26 cellular contexts compared by ENCODE assay signal in the genomic region with DNA sequence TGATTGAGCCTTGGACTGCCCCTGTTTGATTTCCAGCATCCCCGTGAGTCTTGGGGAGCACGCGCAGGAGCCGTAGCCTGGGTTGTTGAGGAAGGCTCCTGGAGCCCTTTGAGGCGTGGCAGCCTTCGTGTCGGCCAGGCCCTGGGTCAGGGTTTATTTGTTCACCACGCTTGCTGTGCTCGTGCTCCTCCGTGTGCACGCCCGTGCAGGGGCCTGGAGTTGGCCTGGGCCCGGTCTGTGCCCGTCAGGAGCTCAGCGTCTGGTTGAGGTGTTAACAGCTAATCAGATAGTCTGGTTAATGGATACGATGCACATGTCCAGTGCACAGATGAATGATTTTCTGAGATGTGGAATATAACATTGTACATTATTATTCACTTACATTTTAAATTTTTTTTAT.
"Had no signal": no experiment of that assay in that cellular context is flagged by ENCODE, and none has a peak within 500 bp of the region (broad histone marks: within the 10 kb centered on the region; RNA-seq: fewer than 3 reads in every experiment).

No MANE protein-coding gene starts in this region.

- H3K4me3 ChIP-seq: colonic mucosa, esophagus squamous epithelium, prostate gland, right atrium auricular region, thoracic aorta, tibial nerve, upper lobe of right lung, uterus had no signal

- H3K4me1 Mint-ChIP-seq: endodermal cell; immature natural killer cell; nephron; stimulated activated effector memory CD8-positive, alpha-beta T cell treated with anti-CD3 and anti-CD28 coated beads, Interleukin-12 subunit alpha, Interleukin-12 subunit beta, amount 100 ng/mL, for 72 hours had no signal

- H3K27me3 ChIP-seq: colonic mucosa, esophagus squamous epithelium, right atrium auricular region, tibial nerve, upper lobe of right lung, uterus had no signal

- H3K36me3 ChIP-seq: uterus had no signal

- H3K4me1 ChIP-seq: colonic mucosa, esophagus squamous epithelium, prostate gland, right atrium auricular region, tibial nerve, upper lobe of right lung, uterus had no signal

- H3K4me3 Mint-ChIP-seq: dendritic cell treated with granulocyte-macrophage colony-stimulating factor and Interleukin-4, amounts not matched to agents 40 ng/mL and 50 ng/mL, for 4 days; endodermal cell; immature natural killer cell; naive thymus-derived CD4-positive, alpha-beta T cell; nephron; stimulated activated effector memory CD8-positive, alpha-beta T cell treated with anti-CD3 and anti-CD28 coated beads, Interleukin-12 subunit alpha, Interleukin-12 subunit beta, amount 100 ng/mL, for 72 hours had no signal

- H3K27ac Mint-ChIP-seq: dendritic cell treated with granulocyte-macrophage colony-stimulating factor and Interleukin-4, amounts not matched to agents 40 ng/mL and 50 ng/mL, for 4 days; endodermal cell; immature natural killer cell; naive thymus-derived CD4-positive, alpha-beta T cell; nephron; stimulated activated effector memory CD8-positive, alpha-beta T cell treated with anti-CD3 and anti-CD28 coated beads, Interleukin-12 subunit alpha, Interleukin-12 subunit beta, amount 100 ng/mL, for 72 hours had no signal

- H3K27ac ChIP-seq: colonic mucosa, esophagus squamous epithelium, prostate gland, right atrium auricular region, thoracic aorta, tibial nerve, upper lobe of right lung, uterus had no signal

- H3K9me3 Mint-ChIP-seq: dendritic cell treated with granulocyte-macrophage colony-stimulating factor and Interleukin-4, amounts not matched to agents 40 ng/mL and 50 ng/mL, for 4 days; endodermal cell; immature natural killer cell; naive thymus-derived CD4-positive, alpha-beta T cell; nephron; stimulated activated effector memory CD8-positive, alpha-beta T cell treated with anti-CD3 and anti-CD28 coated beads, Interleukin-12 subunit alpha, Interleukin-12 subunit beta, amount 100 ng/mL, for 72 hours had no signal

- DNase-seq: colonic mucosa; effector CD8-positive, alpha-beta T cell; endodermal cell; esophagus squamous epithelium; foreskin melanocyte; hypothalamus; immature natural killer cell; islet precursor cell; left ventricle myocardium superior; mesendoderm; midbrain; naive thymus-derived CD4-positive, alpha-beta T cell; nucleus accumbens; stimulated activated CD4-positive, alpha-beta T cell treated with anti-CD3 and anti-CD28 coated beads, Interleukin-2, amount 100 ng/mL, for 24 hours; stimulated activated CD4-positive, alpha-beta T cell treated with anti-CD3 and anti-CD28 coated beads, Interleukin-4, amount 100 ng/mL, for 24 hours; stimulated activated naive CD4-positive, alpha-beta T cell treated with Interleukin-2 at 50 U/mL for 16 hours; upper lobe of right lung; uterus had no signal

- H3K27me3 Mint-ChIP-seq: dendritic cell treated with granulocyte-macrophage colony-stimulating factor and Interleukin-4, amounts not matched to agents 40 ng/mL and 50 ng/mL, for 4 days; naive thymus-derived CD4-positive, alpha-beta T cell had no signal

- H3K9me3 ChIP-seq: colonic mucosa, esophagus squamous epithelium, prostate gland, right atrium auricular region, thoracic aorta, tibial nerve, upper lobe of right lung, uterus had no signal

- ATAC-seq: left ventricle myocardium superior; naive thymus-derived CD4-positive, alpha-beta T cell; sciatic nerve; stimulated activated effector memory CD8-positive, alpha-beta T cell treated with anti-CD3 and anti-CD28 coated beads, Interleukin-12 subunit alpha, Interleukin-12 subunit beta, amount 100 ng/mL, for 72 hours; upper lobe of right lung had no signal
